ENCODE assay signal across 17 cellular contexts in genomic region chr5:98787131-98787719, GRCh38. TPM values are rescaled to one million over a fixed set of nuclear protein-coding genes. Genes with fewer than 3 reads are reported as not detected.
DNase-seq lines count a peak whose midpoint lies in the region; ATAC-seq and TF ChIP-seq lines count a peak whose summit lies in the region.
"Had no signal": no experiment of that assay in that cellular context is flagged by ENCODE, and none has a peak within 500 bp of the region (broad histone marks: within the 10 kb centered on the region; RNA-seq: fewer than 3 reads in every experiment).

No MANE protein-coding gene starts in this region.

- H3K27me3 ChIP-seq in BLaER1 treated with 17β-estradiol and CSF1 and Interleukin-3, amounts not matched to agents 10 nM and 100 nM, result no peaks in the 10 kb centered on the region
- no peaks in the 10 kb centered on the region for H3K27me3 ChIP-seq in MM.1S (replicated peaks; ENCODE audit: insufficient read depth, low read length)
- H3K27me3 ChIP-seq: brain microvascular endothelial cell, uterus had no signal

- no peaks in the 10 kb centered on the region for H3K9me2 ChIP-seq in MM.1S (replicated peaks; ENCODE audit: insufficient read depth, low read length)

- peak overlapping the region in 6 of 11 experiments; percentile 8 to 51 (median 22); a peak in 10 of 22 replicates for H3K4me2 ChIP-seq in BLaER1 treated with 17β-estradiol and CSF1 and Interleukin-3, amounts not matched to agents 10 nM and 100 nM
- H3K4me2 ChIP-seq in MM.1S (ENCODE audit: low read depth, low read length), result no peak overlapping the region

- H3K4me1 ChIP-seq in BLaER1 treated with 17β-estradiol and CSF1 and Interleukin-3, amounts not matched to agents 10 nM and 100 nM, result peaks cover 0 to 37% (median 26%) of the 10 kb centered on the region in 10 experiments; a peak in 14 of 20 replicates
- no peaks in the 10 kb centered on the region for H3K4me1 ChIP-seq in MM.1S (ENCODE audit: low read length)

- H3K79me2 ChIP-seq in MM.1S (ENCODE audit: low read length), result no peaks in the 10 kb centered on the region

- H3K9me3 ChIP-seq in BLaER1 treated with 17β-estradiol and CSF1 and Interleukin-3, amounts not matched to agents 10 nM and 100 nM (replicated peaks in 1 of 11), result no peaks in the 10 kb centered on the region; a peak in 1 of 22 replicates
- no peaks in the 10 kb centered on the region for H3K9me3 ChIP-seq in MM.1S (replicated peaks; ENCODE audit: insufficient read depth, low read length)
- H3K9me3 ChIP-seq: uterus had no signal

- no peaks in the 10 kb centered on the region for H3F3A ChIP-seq in MM.1S (ENCODE audit: insufficient read depth, low read length)

- intact Hi-C loops in left cardiac atrium (cut with DNase I), result no loop called here
- intact Hi-C loops in sciatic nerve (cut with DNase I), result no loop called here

- H2AFZ ChIP-seq in MM.1S (ENCODE audit: low read length), result no peak overlapping the region

- no peak overlapping the region for H3K4me3 ChIP-seq in BLaER1 treated with 17β-estradiol and CSF1 and Interleukin-3, amounts not matched to agents 10 nM and 100 nM
- no peak overlapping the region for H3K4me3 ChIP-seq in MM.1S (ENCODE audit: low read length)
- H3K4me3 ChIP-seq: uterus had no signal

- POLR2A ChIA-PET in RWPE1 (lab: Yijun Ruan, JAX; ENCODE audit: low non-redundant PET), result no interaction called here

- H3K27ac ChIP-seq in BLaER1 treated with 17β-estradiol and CSF1 and Interleukin-3, amounts not matched to agents 10 nM and 100 nM, result no peak overlapping the region
- H3K27ac ChIP-seq in RWPE1 (peak overlapping the region; percentile 59), MM.1S (ENCODE audit: low read length) (no peak overlapping the region)
- H3K27ac ChIP-seq: brain microvascular endothelial cell, uterus had no signal

- ATAC-seq in left cardiac atrium (peak; percentile 36 to 64), sciatic nerve (peak; percentile 24), HG02642 (IDR thresholded peaks at IDR 0.05; ENCODE audit: poor library complexity, unreplicated experiment) (no peak), left lobe of liver (no peak), GM19455 (IDR thresholded peaks at IDR 0.05; ENCODE audit: unreplicated experiment) (no peak)
- ATAC-seq: activated CD8-positive, alpha-beta T cell treated with anti-CD3 and anti-CD28 coated beads for 36 hours; effector memory CD8-positive, alpha-beta T cell had no signal

- no peak for DNase-seq in RWPE1 (ENCODE audit: low spot score)
- no peak for DNase-seq in left cardiac atrium
- no peak for DNase-seq in sciatic nerve (ENCODE audit: low spot score)
- no peak for DNase-seq in left lobe of liver (ENCODE audit: low spot score)
- DNase-seq in MM.1S, result no peak
- DNase-seq: activated CD8-positive, alpha-beta T cell treated with anti-CD3 and anti-CD28 coated beads for 36 hours; activated effector memory CD4-positive, alpha-beta T cell treated with anti-CD3 and anti-CD28 coated beads, Interleukin-2, amount 50 U/mL, for 16 hours; brain microvascular endothelial cell; effector memory CD8-positive, alpha-beta T cell; head of caudate nucleus; KBM-7; NCI-H187 treated with DMSO at 0.1 percent for 48 hours; SIG-M5; uterus had no signal

- no peak overlapping the region; a peak in 1 of 22 replicates for H3K9ac ChIP-seq in BLaER1 treated with 17β-estradiol and CSF1 and Interleukin-3, amounts not matched to agents 10 nM and 100 nM
- no peak overlapping the region for H3K9ac ChIP-seq in MM.1S (ENCODE audit: low read length)

- CTCF ChIA-PET in RWPE1 (lab: Yijun Ruan, JAX), result interaction anchor here (0.6 to 3.6 kb wide), 4 partner anchors 9 to 1604 kb away, joined by 3 to 16 read pairs (median 4); no protein-coding TSS in a partner anchor

- peaks cover 25 to 100% (median 80%) of the 10 kb centered on the region in 11 experiments; a peak in 19 of 22 replicates for H4K20me1 ChIP-seq in BLaER1 treated with 17β-estradiol and CSF1 and Interleukin-3, amounts not matched to agents 10 nM and 100 nM
- H4K20me1 ChIP-seq in MM.1S (ENCODE audit: insufficient read depth, low read length), result no peaks in the 10 kb centered on the region

- peaks cover 38 to 99% (median 76%) of the 10 kb centered on the region in 11 experiments for H3K36me3 ChIP-seq in BLaER1 treated with 17β-estradiol and CSF1 and Interleukin-3, amounts not matched to agents 10 nM and 100 nM
- H3K36me3 ChIP-seq in MM.1S (replicated peaks; ENCODE audit: insufficient read depth, low read length), result no peaks in the 10 kb centered on the region
- H3K36me3 ChIP-seq: uterus had no signal

- no peak for TF ChIP-seq CTCF in RWPE1 (conservative IDR thresholded peaks at IDR 0.05; ENCODE audit: low read depth)
- TF ChIP-seq CTCF in MM.1S (IDR thresholded peaks at IDR 0.05; ENCODE audit: low read length), result no peak

RNA-seq across cellular contexts. Expression of gene RGMB, which starts 13.8 kb away (rescaled TPM):
- total RNA-seq in left cardiac atrium (10 to 100 TPM; 15.4 to 15.6 TPM), sciatic nerve (20.2 TPM), left lobe of liver (6.0 TPM)

Comparison
In these comparisons a context has a peak if more than half of its experiments do, and no peak if none do; other contexts are left out.
1. ATAC-seq: peak in left cardiac atrium (2 of 2) and sciatic nerve (single experiment); none in HG02642 (single experiment), left lobe of liver (single experiment) and GM19455 (single experiment).